In the genomic region with DNA sequence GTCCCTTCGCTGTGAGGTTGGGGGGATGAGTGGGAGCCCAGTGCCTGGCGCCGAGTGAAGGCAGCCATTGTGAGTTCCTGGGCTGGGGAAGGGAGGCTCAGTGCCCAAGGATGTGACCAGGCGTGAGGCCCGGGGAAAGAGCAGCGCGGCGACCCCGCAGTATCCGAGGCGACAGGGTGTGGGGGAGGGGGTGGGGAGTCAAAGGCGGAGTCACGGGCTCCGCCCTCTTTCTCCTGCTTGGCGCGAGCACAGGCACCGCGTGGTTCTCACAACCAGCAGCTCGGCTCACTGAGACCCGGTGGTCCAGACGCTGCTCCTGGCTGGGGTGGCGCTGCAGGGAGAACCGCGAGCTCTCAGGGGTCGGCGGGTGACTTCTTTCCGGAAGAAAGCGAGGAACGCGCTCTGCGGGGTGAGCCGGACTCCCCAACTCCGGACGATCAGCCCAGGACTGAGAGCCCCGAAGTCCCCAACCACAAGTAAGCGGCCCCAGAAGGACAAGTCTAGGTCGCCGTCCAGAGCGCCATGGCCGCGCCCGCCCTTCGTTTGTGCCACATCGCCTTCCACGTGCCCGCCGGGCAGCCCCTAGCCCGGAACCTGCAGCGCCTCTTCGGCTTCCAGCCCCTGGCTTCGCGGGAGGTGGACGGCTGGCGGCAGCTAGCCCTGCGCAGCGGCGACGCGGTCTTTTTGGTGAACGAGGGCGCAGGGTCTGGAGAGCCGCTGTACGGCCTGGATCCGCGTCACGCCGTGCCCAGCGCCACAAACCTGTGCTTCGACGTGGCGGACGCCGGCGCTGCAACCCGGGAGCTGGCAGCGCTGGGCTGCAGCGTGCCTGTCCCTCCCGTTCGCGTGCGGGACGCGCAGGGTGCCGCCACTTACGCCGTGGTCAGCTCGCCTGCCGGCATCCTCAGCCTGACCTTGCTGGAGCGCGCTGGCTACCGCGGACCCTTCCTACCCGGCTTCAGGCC, we compare ENCODE assay signal across 8 cellular contexts.
DNase-seq lines count a peak whose midpoint lies in the region; ATAC-seq lines count a peak whose summit lies in the region.

A gene (plus strand): TSS at position 269 of the 965 bp plus-strand sequence. CDS start 254 bp downstream, at position 523.

- peak; percentile 64 for ATAC-seq in GM19351 (IDR thresholded peaks at IDR 0.05; ENCODE audit: unreplicated experiment)

- DNase-seq in Ammon's horn (ENCODE audit: low spot score) (peak; percentile 83), NCI-H510A treated with DMSO at 0.1 percent for 48 hours (lab: John Stamatoyannopoulos, UW) (peak; percentile 35), epidermal melanocyte (ENCODE audit: insufficient read length, low spot score) (peak; percentile 74), middle frontal gyrus (ENCODE audit: extremely low spot score, low spot score) (peak; percentile 29), amniotic stem cell (lab: John Stamatoyannopoulos, UW) (no peak)
- DNase-seq in activated CD8-positive, alpha-beta memory T cell treated with anti-CD3 and anti-CD28 coated beads for 48 hours (ENCODE audit: low read depth in 2 of 3, low spot score in 2 of 3) = peak; percentile 63 to 74 (median 64)
- DNase-seq in stimulated activated CD8-positive, alpha-beta memory T cell treated with anti-CD3 and anti-CD28 coated beads, Interleukin-4, amount 100 ng/mL, for 4 hours (ENCODE audit: low read depth in 2 of 2, low spot score in 1 of 2) = peak; percentile 41 to 59
